In the genomic region with DNA sequence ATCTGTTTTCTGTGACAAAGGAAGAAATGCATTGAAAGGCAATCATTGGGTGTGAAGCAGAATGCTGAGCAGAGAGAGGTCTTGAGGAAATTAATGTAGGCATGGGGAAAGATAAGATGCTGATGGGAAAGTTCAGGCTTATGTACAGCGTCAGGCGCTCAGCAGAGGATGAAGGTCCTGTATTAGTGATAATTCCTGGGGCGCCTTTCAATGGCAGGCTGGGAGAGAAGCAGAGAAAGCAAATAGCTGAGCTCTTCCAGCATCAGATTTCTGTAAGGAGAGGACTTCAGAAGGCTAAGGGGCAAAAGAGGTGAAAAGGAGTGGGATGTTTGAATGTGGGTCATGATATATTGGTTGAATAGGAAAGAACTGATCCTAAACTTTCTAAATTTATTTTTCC, we compare ENCODE assay signal across 14 cellular contexts.
DNase-seq lines count a peak whose midpoint lies in the region; ATAC-seq lines count a peak whose summit lies in the region.
"Had no signal": no experiment of that assay in that cellular context is flagged by ENCODE, and none has a peak within 500 bp of the region (broad histone marks: within the 10 kb centered on the region; RNA-seq: fewer than 3 reads in every experiment).

No MANE protein-coding gene starts in this region.

- H3K36me3 Mint-ChIP-seq in activated naive CD4-positive, alpha-beta T cell treated with anti-CD3 and anti-CD28 coated beads for 36 hours (ENCODE audit: low read depth): no peaks in the 10 kb centered on the region
- H3K36me3 Mint-ChIP-seq: CD4-positive, alpha-beta memory T cell had no signal

- peak overlapping the region; percentile 25; the same call in 1 of the 2 replicates for H3K4me3 ChIP-seq in HUES48 (ENCODE audit: low read depth, low read length)
- H3K4me3 ChIP-seq: A549 had no signal

- H3K27me3 ChIP-seq in HUES48 (ENCODE audit: control insufficient read depth, insufficient read depth, low read length): no peaks in the 10 kb centered on the region
- H3K27me3 ChIP-seq: BE2C had no signal

- H3K4me1 Mint-ChIP-seq in activated naive CD4-positive, alpha-beta T cell treated with anti-CD3 and anti-CD28 coated beads for 36 hours (ENCODE audit: low read depth): no peaks in the 10 kb centered on the region
- H3K4me1 Mint-ChIP-seq: CD4-positive, alpha-beta memory T cell had no signal

- ATAC-seq in GM19463 (IDR thresholded peaks at IDR 0.05; ENCODE audit: unreplicated experiment): no peak
- ATAC-seq: A549 had no signal

- intact Hi-C loops in activated naive CD4-positive, alpha-beta T cell treated with anti-CD3 and anti-CD28 coated beads for 36 hours (cut with micrococcal nuclease): loop anchor here (5.0 kb wide), 1 partner anchor 147 kb away; no protein-coding TSS in a partner anchor

- H3K27ac Mint-ChIP-seq in activated naive CD4-positive, alpha-beta T cell treated with anti-CD3 and anti-CD28 coated beads for 36 hours: no peak overlapping the region
- H3K27ac Mint-ChIP-seq: CD4-positive, alpha-beta memory T cell; H9 had no signal

- no peak overlapping the region for H3K4me3 Mint-ChIP-seq in activated naive CD4-positive, alpha-beta T cell treated with anti-CD3 and anti-CD28 coated beads for 36 hours
- H3K4me3 Mint-ChIP-seq: CD4-positive, alpha-beta memory T cell; H9 had no signal

- H3K9me3 ChIP-seq in HUES48 (ENCODE audit: control insufficient read depth, insufficient read depth, low read length): no peaks in the 10 kb centered on the region
- H3K9me3 ChIP-seq: A549, BE2C had no signal

- DNase-seq in SK-N-DZ (ENCODE audit: low spot score) (peak; percentile 26), left kidney (ENCODE audit: low read depth, low spot score) (peak; percentile 32), COR-L47 (lab: John Stamatoyannopoulos, UW) (no peak)
- no peak for DNase-seq in activated naive CD4-positive, alpha-beta T cell treated with anti-CD3 and anti-CD28 coated beads for 36 hours
- DNase-seq: BE2C; CD4-positive, alpha-beta memory T cell; DMS153; DMS79 treated with DMSO at 0.1 percent for 48 hours; EL; H9 had no signal

- H3K27ac ChIP-seq in HUES48 (ENCODE audit: low read depth, low read length): no peak overlapping the region
- H3K27ac ChIP-seq: A549, C4-2B had no signal

- H3K36me3 ChIP-seq in HUES48 (ENCODE audit: control insufficient read depth, insufficient read depth, low read length): no peaks in the 10 kb centered on the region
- H3K36me3 ChIP-seq: BE2C had no signal

- H3K9ac ChIP-seq in HUES48 (ENCODE audit: low read depth, low read length): no peak overlapping the region

- CTCF ChIA-PET in activated naive CD4-positive, alpha-beta T cell treated with anti-CD3 and anti-CD28 coated beads for 36 hours (lab: Charles Lee): no interaction called here

- peaks cover 2% of the 10 kb centered on the region for H3K27me3 Mint-ChIP-seq in activated naive CD4-positive, alpha-beta T cell treated with anti-CD3 and anti-CD28 coated beads for 36 hours (ENCODE audit: low read depth)
- H3K27me3 Mint-ChIP-seq: CD4-positive, alpha-beta memory T cell had no signal

- H3K4me1 ChIP-seq in HUES48 (ENCODE audit: control insufficient read depth, insufficient read depth, low read length): peaks cover 20% of the 10 kb centered on the region
- H3K4me1 ChIP-seq: A549, BE2C had no signal

- H3K9me3 Mint-ChIP-seq in activated naive CD4-positive, alpha-beta T cell treated with anti-CD3 and anti-CD28 coated beads for 36 hours: no peaks in the 10 kb centered on the region

Comparison
In these comparisons a context has a peak if more than half of its experiments do, and no peak if none do; other contexts are left out.
1. DNase-seq: peak in SK-N-DZ (single experiment) and left kidney (single experiment); none in activated naive CD4-positive, alpha-beta T cell treated with anti-CD3 and anti-CD28 coated beads for 36 hours (single experiment) and COR-L47 (single experiment).